ENCODE assay signal across 17 cellular contexts in genomic region chr10:79176052-79176501, GRCh38.
DNase-seq lines count a peak whose midpoint lies in the region; ATAC-seq, FAIRE-seq and TF ChIP-seq lines count a peak whose summit lies in the region.
"Had no signal": no experiment of that assay in that cellular context is flagged by ENCODE, and none has a peak within 500 bp of the region (broad histone marks: within the 10 kb centered on the region; RNA-seq: fewer than 3 reads in every experiment).

No MANE protein-coding gene starts in this region.

- WGBS in sigmoid colon, 2 donors, result 80 to 83% methylated on average over 10 of the region's 10 CpGs

- ATAC-seq in GM21360 (IDR thresholded peaks at IDR 0.05; ENCODE audit: unreplicated experiment), result no peak

- H3K4me3 ChIP-seq in fibroblast of the aortic adventitia (ENCODE audit: low read depth, low read length) (no peak overlapping the region), sigmoid colon (no peak overlapping the region), Peyer's patch (no peak overlapping the region)

- H3K36me3 ChIP-seq in sigmoid colon (peaks cover 0 to 4% (median 2%) of the 10 kb centered on the region in 4 donors), Peyer's patch (peaks cover 0 to 27% (median 0%) of the 10 kb centered on the region in 3 donors)

- CTCF ChIA-PET in RWPE1 (lab: Yijun Ruan, JAX), result interaction anchor here (0.9 kb wide), 1 partner anchor 13 kb away, joined by 3 read pairs; no protein-coding TSS in a partner anchor

- H3K27me3 ChIP-seq in sigmoid colon (no peaks in the 10 kb centered on the region), Peyer's patch (no peaks in the 10 kb centered on the region)

- H3K27ac ChIP-seq in RWPE1, result peak overlapping the region; percentile 81
- H3K27ac ChIP-seq in sigmoid colon, result peak overlapping the region; percentile 66 to 82 (median 73)
- H3K27ac ChIP-seq in Peyer's patch, result peak overlapping the region in 2 of 4 donors; percentile 42 to 66
- H3K27ac ChIP-seq: HL-60 had no signal

- H3K9me3 ChIP-seq in sigmoid colon (no peaks in the 10 kb centered on the region), Peyer's patch (no peaks in the 10 kb centered on the region)

- peak; percentile 61 for DNase-seq in AG20443 (ENCODE audit: low spot score)
- DNase-seq in RWPE1 (ENCODE audit: low spot score), result no peak
- DNase-seq in fibroblast of the aortic adventitia (ENCODE audit: low read depth), result peak; percentile 35
- no peak for DNase-seq in sigmoid colon
- no peak for DNase-seq in frontal cortex (ENCODE audit: low spot score in 2 of 2)
- no peak for DNase-seq in Peyer's patch
- DNase-seq in NCI-H1048 (lab: John Stamatoyannopoulos, UW), result no peak
- DNase-seq: activated T-cell treated with anti-CD3 and anti-CD28 coated beads, Interleukin-2, amount 50 U/mL, for 48 hours; aorta; CD4-positive, alpha-beta T cell; effector CD8-positive, alpha-beta T cell; GF-D8; left colon had no signal

- POLR2A ChIA-PET in RWPE1 (lab: Yijun Ruan, JAX; ENCODE audit: low non-redundant PET), result no interaction called here

- peaks cover 0 to 79% (median 73%) of the 10 kb centered on the region in 4 donors for H3K4me1 ChIP-seq in sigmoid colon
- peaks cover 0 to 54% (median 0%) of the 10 kb centered on the region in 4 donors for H3K4me1 ChIP-seq in Peyer's patch

- no peak for TF ChIP-seq POLR2A in sigmoid colon (IDR thresholded peaks at IDR 0.05)
- TF ChIP-seq POLR2A in Peyer's patch (IDR thresholded peaks at IDR 0.05), result no peak

- TF ChIP-seq CTCF in RWPE1 (conservative IDR thresholded peaks at IDR 0.05; ENCODE audit: low read depth) (no peak), fibroblast of the aortic adventitia (IDR thresholded peaks at IDR 0.05; ENCODE audit: insufficient read depth, low read length) (no peak), sigmoid colon (IDR thresholded peaks at IDR 0.05) (no peak), Peyer's patch (IDR thresholded peaks at IDR 0.05) (no peak)

- TF ChIP-seq EP300 in sigmoid colon (IDR thresholded peaks at IDR 0.05), result no peak

- intact Hi-C loops in sigmoid colon (cut with DNase I), result loop anchor here (5.0 kb wide), 1 partner anchor 109 kb away; the partner anchor contains the start of gene ZMIZ1

- no peak for FAIRE-seq in frontal cortex (lab: Jason Lieb, UNC)
- FAIRE-seq: GM18507, H1 had no signal

Comparison
In these comparisons a context has a peak if more than half of its experiments do, and no peak if none do; other contexts are left out.
1. DNase-seq: peak in AG20443 (single experiment) and fibroblast of the aortic adventitia (single experiment); none in RWPE1 (single experiment), sigmoid colon (single experiment), frontal cortex (0 of 2), Peyer's patch (0 of 3) and NCI-H1048 (single experiment).